ENCODE assay signal across 9 cellular contexts in the genomic region with DNA sequence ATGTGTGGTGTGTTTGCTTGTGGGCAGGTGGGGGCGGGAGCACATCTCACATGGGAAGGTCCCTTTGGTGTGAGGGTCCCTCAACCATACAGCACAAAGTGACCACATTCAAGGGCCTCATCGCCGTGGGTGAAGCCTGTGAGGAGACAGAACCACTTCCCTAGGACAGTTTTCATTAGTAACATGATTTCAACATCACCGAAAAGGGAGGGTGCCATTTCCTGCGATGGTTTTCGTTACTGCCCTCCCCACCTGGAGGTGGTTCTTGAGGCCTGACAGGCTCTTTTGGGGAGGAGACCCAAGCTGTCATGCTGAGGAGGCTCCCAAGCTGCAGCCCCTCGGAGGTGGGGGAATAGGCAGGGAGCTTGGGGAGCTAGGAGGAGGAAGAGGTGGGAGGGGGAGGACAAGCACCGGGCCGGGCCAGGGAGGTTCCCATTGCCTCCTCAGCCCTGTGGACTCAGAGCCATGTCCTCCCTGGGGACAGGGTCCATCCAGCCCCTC. TPM values are rescaled to one million over a fixed set of nuclear protein-coding genes. Genes with fewer than 3 reads are reported as not detected.
DNase-seq lines count a peak whose midpoint lies in the region; ATAC-seq and FAIRE-seq lines count a peak whose summit lies in the region.
"Had no signal": no experiment of that assay in that cellular context is flagged by ENCODE, and none has a peak within 500 bp of the region (broad histone marks: within the 10 kb centered on the region; RNA-seq: fewer than 3 reads in every experiment).

No MANE protein-coding gene starts in this region.

- DNase-seq in GM18507 (ENCODE audit: extremely low spot score, insufficient read length, low read depth) = no peak
- DNase-seq in SKM-1 (lab: John Stamatoyannopoulos, UW; ENCODE audit: unreplicated experiment) = peak; percentile 89
- no peak for DNase-seq in right cardiac atrium
- DNase-seq in stimulated activated naive CD8-positive, alpha-beta T cell treated with anti-CD3 and anti-CD28 coated beads, Interleukin-15, Interleukin-2, amounts not matched to agents 100 U/mL and 50 U/mL, for 24 hours = peak; percentile 33
- DNase-seq in cerebellar cortex (ENCODE audit: low spot score) = no peak
- DNase-seq: dermis blood vessel endothelial cell had no signal

- FAIRE-seq in GM18507 (lab: Jason Lieb, UNC) = peak; percentile 70

- H3K27ac ChIP-seq in right cardiac atrium (ENCODE audit: low read length) = no peak overlapping the region

- H3K4me3 ChIP-seq in right cardiac atrium (ENCODE audit: low read length) = no peak overlapping the region

- peaks cover 2% of the 10 kb centered on the region for H3K9me3 ChIP-seq in right cardiac atrium (ENCODE audit: control insufficient read depth, low read length)

- ATAC-seq in right cardiac atrium (peak; percentile 13 to 31), GM18519 (IDR thresholded peaks at IDR 0.05; ENCODE audit: low FRiP score, unreplicated experiment) (no peak), esophagus mucosa (no peak)
- ATAC-seq in stimulated activated naive CD8-positive, alpha-beta T cell treated with anti-CD3 and anti-CD28 coated beads, Interleukin-15, Interleukin-2, amounts not matched to agents 100 U/mL and 50 U/mL, for 24 hours = peak; percentile 39

- intact Hi-C loops in right cardiac atrium (cut with DNase I) = no loop called here

- no peaks in the 10 kb centered on the region for H3K4me1 ChIP-seq in right cardiac atrium (ENCODE audit: control insufficient read depth, insufficient read depth, low read length)

- 76% methylated on average over 9 of the region's 9 CpGs for WGBS in right cardiac atrium

- H3K27me3 ChIP-seq in right cardiac atrium (ENCODE audit: control insufficient read depth, insufficient read depth) = no peaks in the 10 kb centered on the region

RNA-seq across cellular contexts. Expression of gene CD300LB, which starts 9.5 kb away (rescaled TPM):
- under 1 TPM in 1 of 4 donors, not detected in 3; 0.09 TPM for total RNA-seq in right cardiac atrium
- 0.09 TPM for polyA plus RNA-seq in right cardiac atrium
- not detected for total RNA-seq in esophagus mucosa
- total RNA-seq: dermis blood vessel endothelial cell, HT1080 had no signal

RNA-seq across cellular contexts. Expression of gene CD300C, which starts 24.2 kb away (rescaled TPM):
- total RNA-seq in right cardiac atrium = 1 to 10 TPM in 3 of 4 donors, under 1 TPM in 1; 0.62 to 2.1 (median 1.5) TPM
- 0.11 TPM for polyA plus RNA-seq in right cardiac atrium
- total RNA-seq in esophagus mucosa = 0.16 TPM
- total RNA-seq: dermis blood vessel endothelial cell had no signal

RNA-seq across cellular contexts. Expression of gene CD300H, which starts 45.6 kb away (rescaled TPM):
- total RNA-seq in right cardiac atrium = not detected
- polyA plus RNA-seq in right cardiac atrium = not detected
- total RNA-seq in esophagus mucosa = not detected
- total RNA-seq: dermis blood vessel endothelial cell, HT1080 had no signal

RNA-seq across cellular contexts. Expression of gene CD300A, which starts 55.3 kb away (rescaled TPM):
- total RNA-seq in right cardiac atrium = 1 to 10 TPM; 4.8 to 5.7 (median 5.4) TPM
- 2.2 TPM for polyA plus RNA-seq in right cardiac atrium
- total RNA-seq in esophagus mucosa = 0.64 TPM
- total RNA-seq: dermis blood vessel endothelial cell, HT1080 had no signal

Comparison
In these comparisons a context has a peak if more than half of its experiments do, and no peak if none do; other contexts are left out.
1. DNase-seq: peak in SKM-1 (single experiment) and stimulated activated naive CD8-positive, alpha-beta T cell treated with anti-CD3 and anti-CD28 coated beads, Interleukin-15, Interleukin-2, amounts not matched to agents 100 U/mL and 50 U/mL, for 24 hours (single experiment); none in GM18507 (single experiment), right cardiac atrium (0 of 3) and cerebellar cortex (single experiment).
2. ATAC-seq: peak in right cardiac atrium (2 of 2) and stimulated activated naive CD8-positive, alpha-beta T cell treated with anti-CD3 and anti-CD28 coated beads, Interleukin-15, Interleukin-2, amounts not matched to agents 100 U/mL and 50 U/mL, for 24 hours (single experiment); none in GM18519 (single experiment) and esophagus mucosa (single experiment).